ENCODE assay signal across 17 cellular contexts in genomic region chr12:11697670-11698387, GRCh38. TPM values are rescaled to one million over a fixed set of nuclear protein-coding genes. Genes with fewer than 3 reads are reported as not detected.
DNase-seq lines count a peak whose midpoint lies in the region; ATAC-seq, FAIRE-seq and TF ChIP-seq lines count a peak whose summit lies in the region.
"Had no signal": no experiment of that assay in that cellular context is flagged by ENCODE, and none has a peak within 500 bp of the region (broad histone marks: within the 10 kb centered on the region; RNA-seq: fewer than 3 reads in every experiment).

No MANE protein-coding gene starts in this region.

- ATAC-seq in esophagus mucosa: peak; percentile 78
- ATAC-seq: heart left ventricle had no signal

- H3K36me3 ChIP-seq in vagina: no peaks in the 10 kb centered on the region
- H3K36me3 ChIP-seq: heart left ventricle, left ventricle myocardium inferior had no signal

- H3K27ac ChIP-seq in vagina: no peak overlapping the region
- H3K27ac ChIP-seq: left ventricle myocardium inferior had no signal

- DNase-seq in Daoy (ENCODE audit: low read depth) (peak; percentile 5), RCC 7860 (ENCODE audit: low spot score) (peak; percentile 49), pulmonary artery endothelial cell (ENCODE audit: low read depth, low spot score) (peak; percentile 37), NCI-H128 (lab: John Stamatoyannopoulos, UW; ENCODE audit: unreplicated experiment) (no peak), vagina (ENCODE audit: extremely low spot score in 2 of 2) (no peak), NCI-H146 (lab: John Stamatoyannopoulos, UW) (no peak)
- DNase-seq in activated T-cell treated with anti-CD3 and anti-CD28 coated beads, Interleukin-2, amount 50 U/mL, for 1 hour: no peak
- DNase-seq: activated CD4-positive, alpha-beta T cell treated with anti-CD3 and anti-CD28 coated beads, Interleukin-2, amount 10 ng/mL, durations not matched to agents 7 days and 5 days; activated naive CD4-positive, alpha-beta T cell treated with Interleukin-2 at 50 U/mL for 16 hours; heart left ventricle; KBM-7; left ventricle myocardium inferior; occipital lobe; stimulated activated CD4-positive, alpha-beta T cell treated with anti-CD3 and anti-CD28 coated beads, Interleukin-2, amount 100 ng/mL, for 24 hours; stimulated activated naive CD4-positive, alpha-beta T cell; T-helper 1 cell had no signal

- no peaks in the 10 kb centered on the region for H3K27me3 ChIP-seq in vagina
- H3K27me3 ChIP-seq: heart left ventricle had no signal

- H3K4me1 ChIP-seq in vagina: peaks cover 25% of the 10 kb centered on the region

- no peak for TF ChIP-seq CTCF in vagina (IDR thresholded peaks at IDR 0.05)

- FAIRE-seq in RCC 7860 (lab: Jason Lieb, UNC): peak; percentile 30

- intact Hi-C loops in vagina (cut with DNase I): no loop called here

- no peaks in the 10 kb centered on the region for H3K9me3 ChIP-seq in vagina
- H3K9me3 ChIP-seq: heart left ventricle, left ventricle myocardium inferior had no signal

- H3K4me3 ChIP-seq in vagina: no peak overlapping the region
- H3K4me3 ChIP-seq: heart left ventricle, left ventricle myocardium inferior had no signal

- no peak for TF ChIP-seq POLR2A in vagina (IDR thresholded peaks at IDR 0.05)

RNA-seq across cellular contexts. Expression of gene ETV6, which starts 48.4 kb away (rescaled TPM):
- 4.0 and 4.3 TPM in 2 replicates for total RNA-seq in Daoy (2014; rRNA removed; shearing (Covaris generic))
- total RNA-seq in esophagus mucosa (23.4 TPM), pulmonary artery endothelial cell (9.0 and 9.6 TPM in 2 replicates), vagina (14.7 TPM)

Comparison
In these comparisons a context has a peak if more than half of its experiments do, and no peak if none do; other contexts are left out.
1. DNase-seq: peak in Daoy (single experiment), RCC 7860 (single experiment) and pulmonary artery endothelial cell (single experiment); none in NCI-H128 (single experiment), vagina (0 of 2), activated T-cell treated with anti-CD3 and anti-CD28 coated beads, Interleukin-2, amount 50 U/mL, for 1 hour (single experiment) and NCI-H146 (single experiment).